In genomic region chr1:21255284-21255942, GRCh38 we compare ENCODE assay signal across 8 cellular contexts. TPM values are rescaled to one million over a fixed set of nuclear protein-coding genes. Genes with fewer than 3 reads are reported as not detected.
DNase-seq lines count a peak whose midpoint lies in the region; ATAC-seq, FAIRE-seq and TF ChIP-seq lines count a peak whose summit lies in the region.

No MANE protein-coding gene starts in this region.

- H3K4me1 ChIP-seq in gastroesophageal sphincter (peaks cover 6 to 55% (median 29%) of the 10 kb centered on the region in 3 donors), thoracic aorta (ENCODE audit: control insufficient read depth in 1 of 2, low read depth in 2 of 2) (peaks cover 23 to 61% of the 10 kb centered on the region in 2 donors)

- no peak overlapping the region for H3K4me3 Mint-ChIP-seq in osteocyte (ENCODE audit: unreplicated experiment)

- peak overlapping the region; percentile 91 for H3K27ac Mint-ChIP-seq in osteocyte (ENCODE audit: unreplicated experiment)

- peak overlapping the region in 3 of 4 donors; percentile 74 to 80 (median 76) for H3K27ac ChIP-seq in gastroesophageal sphincter
- peak overlapping the region; percentile 88 to 92 for H3K27ac ChIP-seq in thoracic aorta

- peaks cover 0 to 94% of the 10 kb centered on the region in 2 donors for H3K36me3 ChIP-seq in gastroesophageal sphincter
- H3K36me3 ChIP-seq in thoracic aorta = peaks cover 30% of the 10 kb centered on the region

- H3K9me3 ChIP-seq in gastroesophageal sphincter (no peaks in the 10 kb centered on the region), thoracic aorta (no peaks in the 10 kb centered on the region)

- peak; percentile 92 for FAIRE-seq in G401.6 (lab: Jason Lieb, UNC)

- DNase-seq in NCI-H1092 treated with DMSO at 0.1 percent for 48 hours (lab: John Stamatoyannopoulos, UW) (peak; percentile 85), SK-N-DZ (ENCODE audit: low spot score) (peak; percentile 83), osteocyte (ENCODE audit: extremely low spot score, unreplicated experiment) (peak; percentile 96), thoracic aorta (ENCODE audit: low spot score) (peak; percentile 74)
- DNase-seq in activated gamma-delta T cell treated with anti-CD3 and anti-CD28 coated beads, Interleukin-2, amount 50 U/mL, for 16 hours (ENCODE audit: low read depth) = peak; percentile 75

- H3K9me3 Mint-ChIP-seq in osteocyte (ENCODE audit: unreplicated experiment) = no peaks in the 10 kb centered on the region

- peak in 3 of 4 experiments; percentile 88 to 90 (median 89) for TF ChIP-seq CTCF in gastroesophageal sphincter (IDR thresholded peaks at IDR 0.05)
- peak; percentile 93 for TF ChIP-seq CTCF in osteocyte (IDR thresholded peaks at IDR 0.05)
- TF ChIP-seq CTCF in thoracic aorta (IDR thresholded peaks at IDR 0.05) = peak; percentile 84

- no peaks in the 10 kb centered on the region for H3K27me3 ChIP-seq in gastroesophageal sphincter
- H3K27me3 ChIP-seq in thoracic aorta (replicated peaks; ENCODE audit: insufficient read depth) = no peaks in the 10 kb centered on the region

- no peak for TF ChIP-seq EP300 in gastroesophageal sphincter (IDR thresholded peaks at IDR 0.05)

- ATAC-seq in gastroesophageal sphincter (peak; percentile 75), thoracic aorta (ENCODE audit: insufficient number of reproducible peaks, low FRiP score, low read depth) (peak; percentile 60), HG03139 (IDR thresholded peaks at IDR 0.05; ENCODE audit: unreplicated experiment) (no peak)

- H3K36me3 Mint-ChIP-seq in osteocyte (ENCODE audit: unreplicated experiment) = peaks cover 43% of the 10 kb centered on the region

- H3K4me3 ChIP-seq in gastroesophageal sphincter (no peak overlapping the region), thoracic aorta (no peak overlapping the region)

- no peak for TF ChIP-seq POLR2A in gastroesophageal sphincter (IDR thresholded peaks at IDR 0.05)

- 57 to 75% methylated on average over 5 to 6 of the region's 11 CpGs for WGBS in gastroesophageal sphincter (ENCODE audit: low coverage in 1 of 2), 2 donors

- peaks cover 41% of the 10 kb centered on the region for H3K4me1 Mint-ChIP-seq in osteocyte (ENCODE audit: unreplicated experiment)

- H3K27me3 Mint-ChIP-seq in osteocyte (ENCODE audit: unreplicated experiment) = no peaks in the 10 kb centered on the region

RNA-seq across cellular contexts. Expression of gene ECE1, which starts 34.9 kb away (rescaled TPM):
- polyA plus RNA-seq in SK-N-DZ (2014; cell fraction: cytosol; rRNA removed) = 17.4 and 17.5 TPM in 2 replicates
- polyA plus RNA-seq in SK-N-DZ (2014; cell fraction: nucleus; rRNA removed) = 6.6 and 9.1 TPM in 2 replicates
- total RNA-seq in gastroesophageal sphincter = 10 to 100 TPM; 68.3 to 94.7 (median 69.9) TPM
- 217 and 236 TPM in 2 replicates for total RNA-seq in osteocyte
- 100 to 1,000 TPM; 103 to 124 TPM for total RNA-seq in thoracic aorta
